Comparison of ENCODE assay signal across 8 cellular contexts in the genomic region with DNA sequence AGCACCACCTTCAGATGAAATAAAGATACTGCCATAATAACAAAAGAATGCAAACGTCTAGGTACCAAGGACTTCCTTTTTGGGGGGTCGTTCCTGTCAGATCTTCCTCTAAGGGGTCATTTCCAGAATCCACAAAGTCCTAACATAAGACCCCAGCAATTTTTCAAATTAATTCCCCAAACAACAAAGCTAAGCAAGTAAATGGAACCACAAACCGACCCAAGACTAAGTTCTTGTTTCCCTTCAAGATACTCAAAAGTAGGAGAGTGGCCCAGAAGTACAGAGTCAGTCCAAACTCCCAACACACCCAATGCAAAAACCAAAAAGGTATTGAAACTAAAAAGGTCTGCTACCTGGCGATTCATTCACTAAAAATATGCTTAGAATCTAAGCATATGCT. TPM values are rescaled to one million over a fixed set of nuclear protein-coding genes. Genes with fewer than 3 reads are reported as not detected.
DNase-seq lines count a peak whose midpoint lies in the region; ATAC-seq and TF ChIP-seq lines count a peak whose summit lies in the region.

No MANE protein-coding gene starts in this region.

- H3K9me3 ChIP-seq in cardiac muscle cell (ENCODE audit: low read depth) (no peaks in the 10 kb centered on the region), lower lobe of right lung (no peaks in the 10 kb centered on the region)

- ATAC-seq in Right ventricle myocardium superior (ENCODE audit: poor library complexity) (no peak), lower lobe of right lung (no peak), left lobe of liver (no peak)

- H3K4me1 ChIP-seq in cardiac muscle cell (ENCODE audit: low read depth) (peaks cover 42% of the 10 kb centered on the region), lower lobe of right lung (peaks cover 48% of the 10 kb centered on the region), urinary bladder (ENCODE audit: insufficient read depth) (no peaks in the 10 kb centered on the region)

- in situ Hi-C loops in astrocyte of the spinal cord (cut with HindIII; ENCODE audit: low sequenced_read_pairs) = no loop called here

- H3K36me3 ChIP-seq in cardiac muscle cell = no peaks in the 10 kb centered on the region
- H3K36me3 ChIP-seq in lower lobe of right lung = no peaks in the 10 kb centered on the region
- no peaks in the 10 kb centered on the region for H3K36me3 ChIP-seq in urinary bladder (ENCODE audit: insufficient read depth)

- TF ChIP-seq CTCF in cardiac muscle cell (IDR thresholded peaks at IDR 0.05; ENCODE audit: low read depth, low read length) (no peak), astrocyte of the spinal cord (IDR thresholded peaks at IDR 0.05; ENCODE audit: low read depth, low read length) (no peak), lower lobe of right lung (IDR thresholded peaks at IDR 0.05) (no peak)

- DNase-seq in cardiac muscle cell (ENCODE audit: low read depth in 1 of 2, low spot score in 1 of 2) (no peak), Right ventricle myocardium superior (no peak), astrocyte of the spinal cord (ENCODE audit: low read depth, low spot score) (peak; percentile 22), lower lobe of right lung (no peak), MV-4-11 (lab: John Stamatoyannopoulos, UW) (no peak), left lobe of liver (ENCODE audit: low spot score) (no peak)
- DNase-seq in activated CD4-positive, alpha-beta T cell treated with anti-CD3 and anti-CD28 coated beads for 48 hours = no peak

- 6% methylated on average over 4 of the region's 4 CpGs for WGBS in urinary bladder

- intact Hi-C loops in Right ventricle myocardium superior (cut with DNase I) (no loop called here), lower lobe of right lung (cut with DNase I) (no loop called here)

- peak overlapping the region; percentile 44 for H3K27ac ChIP-seq in cardiac muscle cell
- H3K27ac ChIP-seq in lower lobe of right lung = peak overlapping the region; percentile 86
- H3K27ac ChIP-seq in urinary bladder (ENCODE audit: low read depth) = no peak overlapping the region

- H3K27me3 ChIP-seq in cardiac muscle cell = no peaks in the 10 kb centered on the region
- H3K27me3 ChIP-seq in lower lobe of right lung (ENCODE audit: low read depth) = no peaks in the 10 kb centered on the region

- H3K4me3 ChIP-seq in cardiac muscle cell = peak overlapping the region; percentile 75
- peak overlapping the region; percentile 73 for H3K4me3 ChIP-seq in astrocyte of the spinal cord (ENCODE audit: low read depth, low read length)
- H3K4me3 ChIP-seq in lower lobe of right lung = peak overlapping the region; percentile 82
- peak overlapping the region; percentile 90 for H3K4me3 ChIP-seq in urinary bladder (ENCODE audit: low read depth, low read length)

RNA-seq across cellular contexts. Expression of a gene that starts 1.2 kb away (rescaled TPM):
- total RNA-seq in cardiac muscle cell = 65.9 and 73.3 TPM in 2 replicates
- polyA plus RNA-seq in cardiac muscle cell = 61.8 and 75.5 TPM in 2 replicates
- 34.2 TPM for total RNA-seq in Right ventricle myocardium superior
- 46.3 TPM for total RNA-seq in lower lobe of right lung
- 197 TPM for total RNA-seq in urinary bladder
- 56.4 TPM for polyA plus RNA-seq in urinary bladder
- total RNA-seq in left lobe of liver = 14.2 TPM
